Comparison of ENCODE assay signal across 8 cellular contexts in the genomic region with DNA sequence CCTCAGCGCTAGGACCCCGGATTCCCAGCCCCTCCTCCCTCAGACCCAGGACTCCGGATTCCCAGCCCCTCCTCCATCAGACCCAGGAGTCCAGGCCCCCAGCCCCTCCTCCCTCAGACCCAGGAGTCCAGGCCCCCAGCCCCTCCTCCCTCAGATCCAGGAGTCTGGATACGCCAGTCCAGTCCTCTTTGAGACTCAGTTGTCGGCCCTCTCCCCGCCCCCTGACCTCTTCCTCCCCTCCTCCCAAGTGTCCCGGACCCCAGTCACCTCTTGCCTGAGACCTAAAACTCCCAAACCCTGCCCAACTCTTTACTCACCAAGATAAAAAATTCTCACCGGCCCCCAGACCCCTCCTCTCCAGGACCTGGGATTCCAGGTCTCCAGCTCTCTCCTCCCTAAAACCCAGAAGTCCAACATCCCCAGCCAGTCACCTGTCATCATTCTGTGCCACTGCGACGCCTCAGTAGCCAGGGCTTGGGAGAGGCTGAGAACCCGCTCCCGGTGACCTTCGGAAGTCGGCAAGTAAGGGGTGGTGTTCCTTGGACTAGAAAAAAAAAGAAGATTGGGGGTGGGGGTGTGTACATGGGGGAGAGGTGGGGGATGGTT. TPM values are rescaled to one million over a fixed set of nuclear protein-coding genes. Genes with fewer than 3 reads are reported as not detected.
A peak's percentile ranks its signal among the peaks of the same experiment; 100 is the strongest.
DNase-seq lines count a peak whose midpoint lies in the region; ATAC-seq and TF ChIP-seq lines count a peak whose summit lies in the region.

No MANE protein-coding gene starts in this region.

- ATAC-seq in GM18519 (IDR thresholded peaks at IDR 0.05; ENCODE audit: low FRiP score, unreplicated experiment) (no peak), HG03442 (IDR thresholded peaks at IDR 0.05; ENCODE audit: unreplicated experiment) (no peak)
- ATAC-seq in activated CD8-positive, alpha-beta memory T cell treated with anti-CD3 and anti-CD28 coated beads, Interleukin-2, amount 10 ng/mL, durations not matched to agents 7 days and 5 days: no peak

- H3K9me3 ChIP-seq in HUES64 (ENCODE audit: insufficient read depth, low read depth, low read length): no peaks in the 10 kb centered on the region

- no peaks in the 10 kb centered on the region for H3K4me1 ChIP-seq in HUES64 (ENCODE audit: insufficient read depth, low read length)

- H3K4me1 Mint-ChIP-seq in nephron progenitor cell: peaks cover 40% of the 10 kb centered on the region
- H3K4me1 Mint-ChIP-seq in activated CD8-positive, alpha-beta memory T cell treated with anti-CD3 and anti-CD28 coated beads, Interleukin-2, amount 10 ng/mL, durations not matched to agents 7 days and 5 days: peaks cover 16% of the 10 kb centered on the region

- H3K9me3 Mint-ChIP-seq in nephron progenitor cell: no peaks in the 10 kb centered on the region
- no peaks in the 10 kb centered on the region for H3K9me3 Mint-ChIP-seq in activated CD8-positive, alpha-beta memory T cell treated with anti-CD3 and anti-CD28 coated beads, Interleukin-2, amount 10 ng/mL, durations not matched to agents 7 days and 5 days (ENCODE audit: low read depth)

- no peaks in the 10 kb centered on the region for H3K27me3 ChIP-seq in BJ (ENCODE audit: control insufficient read depth, insufficient read depth, low read length)
- H3K27me3 ChIP-seq in HUES64 (ENCODE audit: insufficient read depth, low read length): no peaks in the 10 kb centered on the region

- peak overlapping the region; percentile 77 for H3K4me3 Mint-ChIP-seq in nephron progenitor cell
- H3K4me3 Mint-ChIP-seq in activated CD8-positive, alpha-beta memory T cell treated with anti-CD3 and anti-CD28 coated beads, Interleukin-2, amount 10 ng/mL, durations not matched to agents 7 days and 5 days: no peak overlapping the region

- peaks cover 15% of the 10 kb centered on the region for H3K36me3 Mint-ChIP-seq in nephron progenitor cell (ENCODE audit: low read depth)
- H3K36me3 Mint-ChIP-seq in activated CD8-positive, alpha-beta memory T cell treated with anti-CD3 and anti-CD28 coated beads, Interleukin-2, amount 10 ng/mL, durations not matched to agents 7 days and 5 days: no peaks in the 10 kb centered on the region

- H3K36me3 ChIP-seq in BJ (ENCODE audit: control insufficient read depth, insufficient read depth, low read length) (peaks cover 1% of the 10 kb centered on the region; the same call in 1 of the 2 replicates), HUES64 (ENCODE audit: insufficient read depth, low read length) (peaks cover 4% of the 10 kb centered on the region; the same call in 1 of the 2 replicates)

- WGBS in HUES64: 38% methylated on average over 14 of the region's 14 CpGs

- H3K27me3 Mint-ChIP-seq in nephron progenitor cell (ENCODE audit: low read depth, poor library complexity): peaks cover 3% of the 10 kb centered on the region
- H3K27me3 Mint-ChIP-seq in activated CD8-positive, alpha-beta memory T cell treated with anti-CD3 and anti-CD28 coated beads, Interleukin-2, amount 10 ng/mL, durations not matched to agents 7 days and 5 days: no peaks in the 10 kb centered on the region

- POLR2A ChIA-PET in BJ (lab: Charles Lee): interaction anchor here (0.6 kb wide), 2 partner anchors 42 to 139 kb away, joined by 3 read pairs; no protein-coding TSS in a partner anchor

- peak overlapping the region; percentile 29; the same call in 1 of the 2 replicates for H3K9ac ChIP-seq in HUES64 (ENCODE audit: low read depth, low read length)

- TF ChIP-seq CTCF in BJ (IDR thresholded peaks at IDR 0.05; ENCODE audit: insufficient read depth, low read depth, low read length) (no peak), nephron progenitor cell (IDR thresholded peaks at IDR 0.05) (no peak)

- CTCF ChIA-PET in BJ (lab: Yijun Ruan, JAX): interaction anchor here (1.2 to 10.7 kb wide), 9 partner anchors 13 to 192 kb away, joined by 3 to 195 read pairs (median 8); partner anchors contain the start of gene CA11
- CTCF ChIA-PET in activated CD8-positive, alpha-beta memory T cell treated with anti-CD3 and anti-CD28 coated beads, Interleukin-2, amount 10 ng/mL, durations not matched to agents 7 days and 5 days (lab: Charles Lee): interaction anchor here (0.8 to 3.7 kb wide), 7 partner anchors 27 to 134 kb away, joined by 3 to 65 read pairs (median 25); partner anchors contain the start of gene BCAT2

- peak overlapping the region; percentile 79 for H3K27ac Mint-ChIP-seq in nephron progenitor cell
- no peak overlapping the region for H3K27ac Mint-ChIP-seq in activated CD8-positive, alpha-beta memory T cell treated with anti-CD3 and anti-CD28 coated beads, Interleukin-2, amount 10 ng/mL, durations not matched to agents 7 days and 5 days

- H3K27ac ChIP-seq in HUES64 (ENCODE audit: low read depth, low read length) (peak overlapping the region; percentile 73; the same call in 1 of the 2 replicates), cingulate gyrus (ENCODE audit: low read depth, low read length) (peak overlapping the region; percentile 54)

- H3K4me3 ChIP-seq in BJ (ENCODE audit: low read depth, low read length) (peak overlapping the region; percentile 10), HUES64 (ENCODE audit: low read length) (peak overlapping the region; percentile 59)

- DNase-seq in BJ (ENCODE audit: low read depth) (no peak), nephron progenitor cell (no peak)
- no peak for DNase-seq in NK-92 treated with Interleukin-12 subunit alpha and Interleukin-12 subunit beta, amount 100 ng/mL, for 24 hours (lab: John Stamatoyannopoulos, UW)
- DNase-seq in activated CD8-positive, alpha-beta memory T cell treated with anti-CD3 and anti-CD28 coated beads, Interleukin-2, amount 10 ng/mL, durations not matched to agents 7 days and 5 days: no peak

RNA-seq across cellular contexts. Expression of gene HSD17B14, which starts 1.4 kb away (rescaled TPM):
- polyA plus RNA-seq in BJ (2011; rRNA removed): 7.4 and 7.6 TPM in 2 replicates
- polyA minus RNA-seq in BJ (2011; rRNA and poly(A)+ RNA removed): 1.1 and 3.5 TPM in 2 replicates
- 7.4 TPM for polyA plus RNA-seq in HUES64 (2013, experiment 1 of 2)
- 13.6 TPM for polyA plus RNA-seq in HUES64 (2013, experiment 2 of 2)
- under 1 TPM; 0.38 to 0.59 TPM for total RNA-seq in activated CD8-positive, alpha-beta memory T cell treated with anti-CD3 and anti-CD28 coated beads, Interleukin-2, amount 10 ng/mL, durations not matched to agents 7 days and 5 days

RNA-seq across cellular contexts. Expression of gene BCAT2, which starts 26.9 kb away (rescaled TPM):
- 32.1 and 52.2 TPM in 2 replicates for polyA plus RNA-seq in BJ (2011; rRNA removed)
- polyA minus RNA-seq in BJ (2011; rRNA and poly(A)+ RNA removed): 20.1 and 33.5 TPM in 2 replicates
- 25.5 TPM for polyA plus RNA-seq in HUES64 (2013, experiment 1 of 2)
- 22.9 TPM for polyA plus RNA-seq in HUES64 (2013, experiment 2 of 2)
- 10 to 100 TPM; 46.7 to 54.6 TPM for total RNA-seq in activated CD8-positive, alpha-beta memory T cell treated with anti-CD3 and anti-CD28 coated beads, Interleukin-2, amount 10 ng/mL, durations not matched to agents 7 days and 5 days

RNA-seq across cellular contexts. Expression of gene PLEKHA4, which starts 30.7 kb away (rescaled TPM):
- 3.3 and 5.4 TPM in 2 replicates for polyA plus RNA-seq in BJ (2011; rRNA removed)
- 4.7 and 5.2 TPM in 2 replicates for polyA minus RNA-seq in BJ (2011; rRNA and poly(A)+ RNA removed)
- 7.1 TPM for polyA plus RNA-seq in HUES64 (2013, experiment 1 of 2)
- 10.1 TPM for polyA plus RNA-seq in HUES64 (2013, experiment 2 of 2)
- 1 to 10 TPM; 2.2 to 5.6 TPM for total RNA-seq in activated CD8-positive, alpha-beta memory T cell treated with anti-CD3 and anti-CD28 coated beads, Interleukin-2, amount 10 ng/mL, durations not matched to agents 7 days and 5 days

RNA-seq across cellular contexts. Expression of gene PPP1R15A, which starts 34.5 kb away (rescaled TPM):
- 24.7 and 43.0 TPM in 2 replicates for polyA plus RNA-seq in BJ (2011; rRNA removed)
- 12.4 and 13.8 TPM in 2 replicates for polyA minus RNA-seq in BJ (2011; rRNA and poly(A)+ RNA removed)
- 11.2 TPM for polyA plus RNA-seq in HUES64 (2013, experiment 1 of 2)
- 13.3 TPM for polyA plus RNA-seq in HUES64 (2013, experiment 2 of 2)
- total RNA-seq in activated CD8-positive, alpha-beta memory T cell treated with anti-CD3 and anti-CD28 coated beads, Interleukin-2, amount 10 ng/mL, durations not matched to agents 7 days and 5 days: 10 to 100 TPM; 32.1 to 89.7 TPM
